ENCODE assay signal across 1 cellular context in genomic region chr3:12879191-12879815, GRCh38.
TF ChIP-seq lines count a peak whose summit lies in the region.

No MANE protein-coding gene starts in this region.

TF ChIP-seq in K562, 482 proteins besides CTCF, POLR2A, EP300 and RAD21 (continues in another document):
- TF ChIP-seq ARID4B (CRISPR knock-in tag; IDR thresholded peaks at IDR 0.05) (peak; percentile 45; the same call in 1 of the 2 replicates), XRCC5 (IDR thresholded peaks at IDR 0.05; ENCODE audit: low read depth, low read length) (no peak), ZNF124 (CRISPR knock-in tag; IDR thresholded peaks at IDR 0.05) (no peak), HSF4 (CRISPR knock-in tag; IDR thresholded peaks at IDR 0.05; ENCODE audit: borderline replicate concordance) (no peak), THAP12 (CRISPR knock-in tag; IDR thresholded peaks at IDR 0.05) (0 out of 2 replicates have a peak, but pooled peaks have one; percentile 10), TBP (optimal IDR thresholded peaks at IDR 0.05; ENCODE audit: low read depth, low read length) (no peak), ZNF445 (CRISPR knock-in tag; IDR thresholded peaks at IDR 0.05; ENCODE audit: low read depth) (no peak), RBM22 (IDR thresholded peaks at IDR 0.05; ENCODE audit: low read depth, low read length, poor library complexity, severe bottlenecking) (no peak), TFE3 (CRISPR knock-in tag; IDR thresholded peaks at IDR 0.05) (no peak), TAF9B (IDR thresholded peaks at IDR 0.05; ENCODE audit: partially characterized antibody) (no peak), BRD9 (IDR thresholded peaks at IDR 0.05; ENCODE audit: low read depth, partially characterized antibody) (no peak), ZNF592 (IDR thresholded peaks at IDR 0.05) (peak; percentile 34; the same call in 1 of the 2 replicates), ZNF449 (CRISPR knock-in tag; IDR thresholded peaks at IDR 0.05) (peak; percentile 57; the same call in 1 of the 2 replicates), EZH2 (IDR thresholded peaks at IDR 0.05; ENCODE audit: borderline replicate concordance, low read depth, low read length) (no peak), YY1 (IDR thresholded peaks at IDR 0.05; ENCODE audit: borderline replicate concordance in 1 of 3, control insufficient read depth in 1 of 3, extremely low read depth in 1 of 3, insufficient read depth in 3 of 3, insufficient read length in 1 of 3, insufficient replicate concordance in 2 of 3, low read depth in 1 of 3, low read length in 2 of 3) (no peak), ZNF589 (CRISPR knock-in tag; IDR thresholded peaks at IDR 0.05; ENCODE audit: low read depth) (0 out of 2 replicates have a peak, but pooled peaks have one; percentile 22), MAX (CRISPR knock-in tag; IDR thresholded peaks at IDR 0.05) (no peak; the same call in 1 of the 2 replicates), ZNF384 (IDR thresholded peaks at IDR 0.05; ENCODE audit: low read depth, low read length) (no peak), NR0B1 (IDR thresholded peaks at IDR 0.05; ENCODE audit: partially characterized antibody) (no peak), STAT5A (IDR thresholded peaks at IDR 0.05; ENCODE audit: borderline replicate concordance, low read length) (no peak), ZNF146 (CRISPR knock-in tag; IDR thresholded peaks at IDR 0.05; ENCODE audit: unreplicated experiment) (no peak), CBX3 (IDR thresholded peaks at IDR 0.05; ENCODE audit: borderline replicate concordance in 1 of 2, low read length in 2 of 2) (peak in 1 of 2 experiments; percentile 82; a peak in 1 of 3 replicates), CUX1 (CRISPR knock-in tag; IDR thresholded peaks at IDR 0.05) (no peak), NCOR1 (IDR thresholded peaks at IDR 0.05) (no peak), CEBPG (CRISPR knock-in tag; IDR thresholded peaks at IDR 0.05) (no peak), CEBPG (tag; conservative IDR thresholded peaks at IDR 0.05 in 1 of 2, IDR thresholded peaks at IDR 0.05 in 1 of 2) (no peak), SMAD4 (CRISPR knock-in tag; conservative IDR thresholded peaks at IDR 0.05) (peak; percentile 48; the same call in 1 of the 2 replicates), HMG20B (CRISPR knock-in tag; IDR thresholded peaks at IDR 0.05) (no peak), MYBL2 (IDR thresholded peaks at IDR 0.05; ENCODE audit: low read depth) (no peak), MYBL2 (CRISPR knock-in tag; IDR thresholded peaks at IDR 0.05; ENCODE audit: borderline replicate concordance) (no peak), PRMT5 (CRISPR knock-in tag; IDR thresholded peaks at IDR 0.05) (peak; percentile 64; the same call in 1 of the 2 replicates), ZFP36 (IDR thresholded peaks at IDR 0.05; ENCODE audit: low read depth, low read length, partially characterized antibody) (no peak), KDM5B (IDR thresholded peaks at IDR 0.05; ENCODE audit: insufficient replicate concordance, low read depth, low read length) (no peak)
